8 cellular contexts compared by ENCODE assay signal in the genomic region with DNA sequence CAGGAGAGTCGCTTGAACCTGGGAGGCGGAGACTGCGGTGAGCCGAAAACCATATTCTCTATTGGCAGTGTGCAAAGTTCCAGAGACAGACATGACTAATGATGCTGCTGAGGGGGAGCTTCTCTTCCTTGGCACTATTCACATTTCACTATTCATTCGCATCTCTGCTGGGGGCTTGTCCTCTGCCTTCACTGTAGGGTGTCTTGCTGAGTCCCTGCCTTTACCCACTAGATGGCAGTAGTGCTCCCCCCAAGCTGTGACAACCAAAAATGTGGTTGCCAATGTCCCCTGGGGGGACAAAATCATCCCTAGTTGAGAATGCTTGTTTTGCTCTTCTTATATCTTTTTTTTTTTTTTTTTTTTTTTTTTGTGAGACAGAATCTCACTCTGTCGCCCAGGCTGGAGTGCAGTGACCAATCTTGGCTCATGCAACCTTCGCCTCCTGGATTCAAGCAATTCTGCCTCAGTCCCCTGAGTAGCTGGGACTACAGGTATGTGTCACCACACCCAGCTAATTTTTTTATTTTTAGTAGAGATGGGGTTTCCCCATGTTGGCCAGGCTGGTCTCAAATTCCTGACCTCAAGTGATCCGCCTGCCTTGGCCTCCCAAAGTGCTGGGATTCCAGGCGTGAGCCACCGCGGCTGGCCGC. TPM values are rescaled to one million over a fixed set of nuclear protein-coding genes. Genes with fewer than 3 reads are reported as not detected.
DNase-seq lines count a peak whose midpoint lies in the region; ATAC-seq and TF ChIP-seq lines count a peak whose summit lies in the region.
"Not testable (repeated sequence)": the region's sequence is repeated elsewhere in the genome, so short reads cannot be mapped to it uniquely, and the experiment has no call there.

No MANE protein-coding gene starts in this region.

- intact Hi-C loops in dorsolateral prefrontal cortex (cut with DNase I): loop anchor here (2.0 to 10.0 kb wide), 6 partner anchors 56 to 339 kb away; a partner anchor contains a TSS

- POLR2A ChIA-PET in activated CD4-positive, alpha-beta memory T cell treated with anti-CD3 and anti-CD28 coated beads, Interleukin-2, amount 10 ng/mL, durations not matched to agents 7 days and 5 days (lab: Charles Lee): interaction anchor here (1.1 to 1.7 kb wide), 2 partner anchors 12 to 30 kb away, joined by 3 to 5 read pairs; no protein-coding TSS in a partner anchor

- not testable (repeated sequence) for H3K9me3 Mint-ChIP-seq in activated CD4-positive, alpha-beta memory T cell treated with anti-CD3 and anti-CD28 coated beads, Interleukin-2, amount 10 ng/mL, durations not matched to agents 7 days and 5 days

- peak overlapping the region; percentile 24 to 93 (median 80); a peak in 20 of 22 replicates for H3K4me2 ChIP-seq in BLaER1 treated with 17β-estradiol and CSF1 and Interleukin-3, amounts not matched to agents 10 nM and 100 nM

- H3K36me3 ChIP-seq in BLaER1 treated with 17β-estradiol and CSF1 and Interleukin-3, amounts not matched to agents 10 nM and 100 nM: peaks cover 29 to 95% (median 74%) of the 10 kb centered on the region in 11 experiments
- H3K36me3 ChIP-seq in liver (ENCODE audit: control insufficient read depth in 4 of 4, insufficient read depth in 3 of 4, low read depth in 1 of 4, low read length in 3 of 4): peaks cover 10 to 27% (median 21%) of the 10 kb centered on the region in 4 donors

- H3K4me1 Mint-ChIP-seq in activated CD4-positive, alpha-beta memory T cell treated with anti-CD3 and anti-CD28 coated beads, Interleukin-2, amount 10 ng/mL, durations not matched to agents 7 days and 5 days: peaks cover 29% of the 10 kb centered on the region

- not testable (repeated sequence) for H3K27ac ChIP-seq in BLaER1 treated with 17β-estradiol and CSF1 and Interleukin-3, amounts not matched to agents 10 nM and 100 nM; liver (ENCODE audit: low read depth in 1 of 2, low read length in 2 of 2)
- peak overlapping the region in 30 of 59 donors; percentile 2 to 80 (median 35) for H3K27ac ChIP-seq in dorsolateral prefrontal cortex

- peak; percentile 67 for ATAC-seq in GM19372 (IDR thresholded peaks at IDR 0.05; ENCODE audit: low read depth, unreplicated experiment)

- WGBS in liver: 86% methylated on average over 12 of the region's 12 CpGs

- peak; percentile 10 for DNase-seq in NOMO-1 treated with dmso at 0.1 percent for 144 hours (lab: John Stamatoyannopoulos, UW; ENCODE audit: unreplicated experiment)
- DNase-seq in activated CD4-positive, alpha-beta memory T cell treated with anti-CD3 and anti-CD28 coated beads, Interleukin-2, amount 10 ng/mL, durations not matched to agents 7 days and 5 days: peak; percentile 68
- peak in 9 of 10 donors; percentile 33 to 86 (median 75) for DNase-seq in dorsolateral prefrontal cortex
- peak; percentile 72 for DNase-seq in stimulated activated CD4-positive, alpha-beta T cell treated with anti-CD3 and anti-CD28 coated beads, Interleukin-4, amount 100 ng/mL, for 24 hours

- H3K36me3 Mint-ChIP-seq in activated CD4-positive, alpha-beta memory T cell treated with anti-CD3 and anti-CD28 coated beads, Interleukin-2, amount 10 ng/mL, durations not matched to agents 7 days and 5 days (ENCODE audit: low read depth): peaks cover 32% of the 10 kb centered on the region

- peak; percentile 71 for TF ChIP-seq RAD21 in Ishikawa (IDR thresholded peaks at IDR 0.05; ENCODE audit: low read depth)
- TF ChIP-seq RAD21 in liver (IDR thresholded peaks at IDR 0.05): peak; percentile 86 to 91

- CTCF ChIA-PET in activated CD4-positive, alpha-beta memory T cell treated with anti-CD3 and anti-CD28 coated beads, Interleukin-2, amount 10 ng/mL, durations not matched to agents 7 days and 5 days (lab: Charles Lee): interaction anchor here (0.6 to 4.8 kb wide), 19 partner anchors 9 to 277 kb away, joined by 3 to 41 read pairs (median 5); no protein-coding TSS in a partner anchor

- not testable (repeated sequence) for H3K9me3 ChIP-seq in BLaER1 treated with 17β-estradiol and CSF1 and Interleukin-3, amounts not matched to agents 10 nM and 100 nM (replicated peaks in 1 of 11); liver (ENCODE audit: control insufficient read depth in 4 of 4, low read length in 3 of 4)

- H4K20me1 ChIP-seq in BLaER1 treated with 17β-estradiol and CSF1 and Interleukin-3, amounts not matched to agents 10 nM and 100 nM: peaks cover 95 to 100% (median 99%) of the 10 kb centered on the region in 11 experiments

- not testable (repeated sequence) for H3K4me3 ChIP-seq in BLaER1 treated with 17β-estradiol and CSF1 and Interleukin-3, amounts not matched to agents 10 nM and 100 nM; dorsolateral prefrontal cortex; liver (ENCODE audit: low read depth in 1 of 3, low read length in 3 of 3)

- H3K9ac ChIP-seq in BLaER1 treated with 17β-estradiol and CSF1 and Interleukin-3, amounts not matched to agents 10 nM and 100 nM; liver (ENCODE audit: low read depth in 1 of 2, low read length in 2 of 2): not testable (repeated sequence)

- TF ChIP-seq EP300 in Ishikawa (IDR thresholded peaks at IDR 0.05; ENCODE audit: borderline replicate concordance): not testable (repeated sequence)

- H3K27me3 Mint-ChIP-seq in activated CD4-positive, alpha-beta memory T cell treated with anti-CD3 and anti-CD28 coated beads, Interleukin-2, amount 10 ng/mL, durations not matched to agents 7 days and 5 days: not testable (repeated sequence)

- H3K4me3 Mint-ChIP-seq in activated CD4-positive, alpha-beta memory T cell treated with anti-CD3 and anti-CD28 coated beads, Interleukin-2, amount 10 ng/mL, durations not matched to agents 7 days and 5 days: not testable (repeated sequence)

- peaks cover 42 to 70% (median 51%) of the 10 kb centered on the region in 10 experiments for H3K4me1 ChIP-seq in BLaER1 treated with 17β-estradiol and CSF1 and Interleukin-3, amounts not matched to agents 10 nM and 100 nM
- H3K4me1 ChIP-seq in liver (ENCODE audit: control insufficient read depth in 4 of 4, insufficient read depth in 4 of 4, low read length in 3 of 4): not testable (repeated sequence)

- TF ChIP-seq CTCF in dorsolateral prefrontal cortex (IDR thresholded peaks at IDR 0.05 in 54 of 56, conservative IDR thresholded peaks at IDR 0.05 in 2 of 56; ENCODE audit: low read depth in 1 of 56, partially characterized antibody in 56 of 56): peak; percentile 70 to 93 (median 84)
- TF ChIP-seq CTCF in liver (IDR thresholded peaks at IDR 0.05; ENCODE audit: low read depth, low read length, missing input control): peak; percentile 88

- H3K27me3 ChIP-seq in BLaER1 treated with 17β-estradiol and CSF1 and Interleukin-3, amounts not matched to agents 10 nM and 100 nM; dorsolateral prefrontal cortex; liver (ENCODE audit: control insufficient read depth in 4 of 4, insufficient read depth in 4 of 4, low read length in 3 of 4): not testable (repeated sequence)

- H3K27ac Mint-ChIP-seq in activated CD4-positive, alpha-beta memory T cell treated with anti-CD3 and anti-CD28 coated beads, Interleukin-2, amount 10 ng/mL, durations not matched to agents 7 days and 5 days: not testable (repeated sequence)

RNA-seq across cellular contexts. Expression of a gene that starts 57.5 kb away (rescaled TPM):
- total RNA-seq in activated CD4-positive, alpha-beta memory T cell treated with anti-CD3 and anti-CD28 coated beads, Interleukin-2, amount 10 ng/mL, durations not matched to agents 7 days and 5 days: 10 to 100 TPM; 56.5 to 57.6 TPM
- total RNA-seq in dorsolateral prefrontal cortex (100 to 1,000 TPM in 42 of 120 experiments, 10 to 100 TPM in 78; 56.1 to 138 (median 94.7) TPM), liver (10 to 100 TPM; 25.1 to 37.1 TPM)
- polyA plus RNA-seq in liver: 10 to 100 TPM in 1 of 2 donors, 1 to 10 TPM in 1; 2.3 to 15.7 TPM

Comparison
In these comparisons a context has a peak if more than half of its experiments do, and no peak if none do; other contexts are left out.
1. DNase-seq: peak in every context shown above with its lines; median percentile 75 in dorsolateral prefrontal cortex; 72 in stimulated activated CD4-positive, alpha-beta T cell treated with anti-CD3 and anti-CD28 coated beads, Interleukin-4, amount 100 ng/mL, for 24 hours; 68 in activated CD4-positive, alpha-beta memory T cell treated with anti-CD3 and anti-CD28 coated beads, Interleukin-2, amount 10 ng/mL, durations not matched to agents 7 days and 5 days; 10 in NOMO-1 treated with dmso at 0.1 percent for 144 hours.